1 cellular context compared by ENCODE assay signal in the genomic region with DNA sequence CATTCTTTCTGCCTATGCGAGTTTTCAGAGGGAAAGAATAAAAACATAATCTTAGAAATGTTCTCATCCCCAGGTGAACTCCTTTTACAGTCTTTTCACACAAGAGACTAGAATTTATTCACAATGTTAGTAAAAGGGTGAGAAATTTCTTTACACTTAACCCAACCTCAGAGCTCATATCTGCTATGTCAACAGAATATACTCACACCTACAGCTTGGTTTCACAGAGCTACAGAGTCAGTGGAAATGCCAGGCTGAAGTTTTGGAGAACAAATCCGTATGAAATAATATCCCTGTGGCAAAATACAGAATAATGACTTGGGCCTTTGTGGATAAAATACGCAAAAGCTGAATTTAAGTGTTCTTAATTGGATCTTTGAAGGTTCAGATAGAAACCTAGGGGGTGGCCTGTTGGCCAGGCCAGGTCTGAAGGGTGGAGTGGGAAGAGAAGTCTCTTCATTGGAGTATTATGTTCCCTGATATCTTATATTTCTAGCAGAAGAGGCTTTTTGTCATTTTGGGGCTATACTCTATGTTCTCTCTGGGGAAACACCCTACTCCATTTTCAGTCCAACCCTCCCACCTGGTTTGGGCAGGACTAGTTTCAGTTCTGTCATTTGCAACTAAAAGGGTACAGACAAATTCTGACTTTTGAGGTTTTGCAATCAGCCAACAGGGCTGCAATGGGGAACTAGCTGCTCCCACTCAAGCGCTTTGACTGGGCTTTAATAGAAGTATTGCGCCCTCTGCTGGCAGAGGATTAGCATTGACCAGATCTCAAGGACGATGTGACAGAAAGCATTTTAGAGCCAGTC.
TF ChIP-seq lines count a peak whose summit lies in the region.

No MANE protein-coding gene starts in this region.

TF ChIP-seq in GM23338, 12 proteins besides CTCF, POLR2A, EP300 and RAD21 (continued from another document):
- TF ChIP-seq, protein P1, sequence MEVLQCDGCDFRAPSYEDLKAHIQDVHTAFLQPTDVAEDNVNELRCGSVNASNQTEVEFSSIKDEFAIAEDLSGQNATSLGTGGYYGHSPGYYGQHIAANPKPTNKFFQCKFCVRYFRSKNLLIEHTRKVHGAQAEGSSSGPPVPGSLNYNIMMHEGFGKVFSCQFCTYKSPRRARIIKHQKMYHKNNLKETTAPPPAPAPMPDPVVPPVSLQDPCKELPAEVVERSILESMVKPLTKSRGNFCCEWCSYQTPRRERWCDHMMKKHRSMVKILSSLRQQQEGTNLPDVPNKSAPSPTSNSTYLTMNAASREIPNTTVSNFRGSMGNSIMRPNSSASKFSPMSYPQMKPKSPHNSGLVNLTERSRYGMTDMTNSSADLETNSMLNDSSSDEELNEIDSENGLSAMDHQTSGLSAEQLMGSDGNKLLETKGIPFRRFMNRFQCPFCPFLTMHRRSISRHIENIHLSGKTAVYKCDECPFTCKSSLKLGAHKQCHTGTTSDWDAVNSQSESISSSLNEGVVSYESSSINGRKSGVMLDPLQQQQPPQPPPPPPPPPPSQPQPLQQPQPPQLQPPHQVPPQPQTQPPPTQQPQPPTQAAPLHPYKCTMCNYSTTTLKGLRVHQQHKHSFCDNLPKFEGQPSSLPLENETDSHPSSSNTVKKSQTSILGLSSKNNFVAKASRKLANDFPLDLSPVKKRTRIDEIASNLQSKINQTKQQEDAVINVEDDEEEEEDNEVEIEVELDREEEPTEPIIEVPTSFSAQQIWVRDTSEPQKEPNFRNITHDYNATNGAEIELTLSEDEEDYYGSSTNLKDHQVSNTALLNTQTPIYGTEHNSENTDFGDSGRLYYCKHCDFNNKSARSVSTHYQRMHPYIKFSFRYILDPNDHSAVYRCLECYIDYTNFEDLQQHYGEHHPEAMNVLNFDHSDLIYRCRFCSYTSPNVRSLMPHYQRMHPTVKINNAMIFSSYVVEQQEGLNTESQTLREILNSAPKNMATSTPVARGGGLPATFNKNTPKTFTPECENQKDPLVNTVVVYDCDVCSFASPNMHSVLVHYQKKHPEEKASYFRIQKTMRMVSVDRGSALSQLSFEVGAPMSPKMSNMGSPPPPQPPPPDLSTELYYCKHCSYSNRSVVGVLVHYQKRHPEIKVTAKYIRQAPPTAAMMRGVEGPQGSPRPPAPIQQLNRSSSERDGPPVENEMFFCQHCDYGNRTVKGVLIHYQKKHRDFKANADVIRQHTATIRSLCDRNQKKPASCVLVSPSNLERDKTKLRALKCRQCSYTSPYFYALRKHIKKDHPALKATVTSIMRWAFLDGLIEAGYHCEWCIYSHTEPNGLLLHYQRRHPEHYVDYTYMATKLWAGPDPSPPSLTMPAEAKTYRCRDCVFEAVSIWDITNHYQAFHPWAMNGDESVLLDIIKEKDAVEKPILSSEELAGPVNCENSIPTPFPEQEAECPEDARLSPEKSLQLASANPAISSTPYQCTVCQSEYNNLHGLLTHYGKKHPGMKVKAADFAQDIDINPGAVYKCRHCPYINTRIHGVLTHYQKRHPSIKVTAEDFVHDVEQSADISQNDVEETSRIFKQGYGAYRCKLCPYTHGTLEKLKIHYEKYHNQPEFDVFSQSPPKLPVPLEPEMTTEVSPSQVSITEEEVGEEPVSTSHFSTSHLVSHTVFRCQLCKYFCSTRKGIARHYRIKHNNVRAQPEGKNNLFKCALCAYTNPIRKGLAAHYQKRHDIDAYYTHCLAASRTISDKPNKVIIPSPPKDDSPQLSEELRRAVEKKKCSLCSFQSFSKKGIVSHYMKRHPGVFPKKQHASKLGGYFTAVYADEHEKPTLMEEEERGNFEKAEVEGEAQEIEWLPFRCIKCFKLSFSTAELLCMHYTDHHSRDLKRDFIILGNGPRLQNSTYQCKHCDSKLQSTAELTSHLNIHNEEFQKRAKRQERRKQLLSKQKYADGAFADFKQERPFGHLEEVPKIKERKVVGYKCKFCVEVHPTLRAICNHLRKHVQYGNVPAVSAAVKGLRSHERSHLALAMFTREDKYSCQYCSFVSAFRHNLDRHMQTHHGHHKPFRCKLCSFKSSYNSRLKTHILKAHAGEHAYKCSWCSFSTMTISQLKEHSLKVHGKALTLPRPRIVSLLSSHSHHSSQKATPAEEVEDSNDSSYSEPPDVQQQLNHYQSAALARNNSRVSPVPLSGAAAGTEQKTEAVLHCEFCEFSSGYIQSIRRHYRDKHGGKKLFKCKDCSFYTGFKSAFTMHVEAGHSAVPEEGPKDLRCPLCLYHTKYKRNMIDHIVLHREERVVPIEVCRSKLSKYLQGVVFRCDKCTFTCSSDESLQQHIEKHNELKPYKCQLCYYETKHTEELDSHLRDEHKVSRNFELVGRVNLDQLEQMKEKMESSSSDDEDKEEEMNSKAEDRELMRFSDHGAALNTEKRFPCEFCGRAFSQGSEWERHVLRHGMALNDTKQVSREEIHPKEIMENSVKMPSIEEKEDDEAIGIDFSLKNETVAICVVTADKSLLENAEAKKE (CRISPR knock-in tag; IDR thresholded peaks at IDR 0.05): no peak
- no peak for TF ChIP-seq NANOG (IDR thresholded peaks at IDR 0.05; ENCODE audit: borderline replicate concordance)
- no peak for TF ChIP-seq EZH2phosphoT487 (IDR thresholded peaks at IDR 0.05; ENCODE audit: unreplicated experiment)
- TF ChIP-seq POLR2AphosphoS5 (IDR thresholded peaks at IDR 0.05; ENCODE audit: low read depth): no peak
- no peak for TF ChIP-seq CREB1 (CRISPR knock-in tag; IDR thresholded peaks at IDR 0.05; ENCODE audit: low read depth)
- TF ChIP-seq ZNF114 (CRISPR knock-in tag; IDR thresholded peaks at IDR 0.05): no peak
- TF ChIP-seq, protein P2, sequence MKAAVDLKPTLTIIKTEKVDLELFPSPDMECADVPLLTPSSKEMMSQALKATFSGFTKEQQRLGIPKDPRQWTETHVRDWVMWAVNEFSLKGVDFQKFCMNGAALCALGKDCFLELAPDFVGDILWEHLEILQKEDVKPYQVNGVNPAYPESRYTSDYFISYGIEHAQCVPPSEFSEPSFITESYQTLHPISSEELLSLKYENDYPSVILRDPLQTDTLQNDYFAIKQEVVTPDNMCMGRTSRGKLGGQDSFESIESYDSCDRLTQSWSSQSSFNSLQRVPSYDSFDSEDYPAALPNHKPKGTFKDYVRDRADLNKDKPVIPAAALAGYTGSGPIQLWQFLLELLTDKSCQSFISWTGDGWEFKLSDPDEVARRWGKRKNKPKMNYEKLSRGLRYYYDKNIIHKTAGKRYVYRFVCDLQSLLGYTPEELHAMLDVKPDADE (IDR thresholded peaks at IDR 0.05): no peak
- TF ChIP-seq STAT1 (IDR thresholded peaks at IDR 0.05; ENCODE audit: unreplicated experiment): no peak
- TF ChIP-seq JUNB (IDR thresholded peaks at IDR 0.05; ENCODE audit: unreplicated experiment): no peak
